37 cellular contexts compared by ENCODE assay signal in the genomic region with DNA sequence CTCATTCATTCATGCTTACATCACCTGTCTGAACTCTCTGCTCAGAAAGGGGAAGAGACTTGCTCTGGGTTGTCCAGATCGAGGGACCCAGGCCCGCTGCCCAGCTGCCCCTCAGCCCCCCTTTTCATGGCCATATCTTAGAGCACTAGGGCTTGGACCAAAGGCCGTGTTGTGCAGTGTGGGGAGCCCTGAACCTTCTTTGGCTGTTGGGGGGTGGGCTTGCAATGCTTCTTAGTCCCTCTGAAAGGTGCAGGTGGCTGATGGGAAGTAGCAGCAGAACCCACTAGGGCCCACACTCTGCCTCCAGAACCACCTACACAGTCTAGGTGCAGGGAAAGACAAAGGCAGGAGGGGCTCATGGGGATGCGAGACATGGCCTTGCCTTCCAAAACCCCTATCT. TPM values are rescaled to one million over a fixed set of nuclear protein-coding genes. Genes with fewer than 3 reads are reported as not detected.
"Had no signal": no experiment of that assay in that cellular context is flagged by ENCODE, and none has a peak within 500 bp of the region (broad histone marks: within the 10 kb centered on the region; RNA-seq: fewer than 3 reads in every experiment).

No MANE protein-coding gene starts in this region.

- H3K4me3 ChIP-seq: adrenal gland, body of pancreas, breast epithelium had no signal

- H3K36me3 ChIP-seq: adrenal gland, brain microvascular endothelial cell, breast epithelium had no signal

- DNase-seq: activated CD4-positive, alpha-beta memory T cell treated with anti-CD3 and anti-CD28 coated beads, Interleukin-2, amount 10 ng/mL, durations not matched to agents 7 days and 5 days; activated CD4-positive, alpha-beta T cell treated with anti-CD3 and anti-CD28 coated beads for 1 hour; activated CD4-positive, alpha-beta T cell treated with anti-CD3 and anti-CD28 coated beads for 36 hours; activated CD4-positive, alpha-beta T cell treated with anti-CD3 and anti-CD28 coated beads for 48 hours; activated CD4-positive, alpha-beta T cell treated with anti-CD3 and anti-CD28 coated beads, Interleukin-2, amount 10 ng/mL, durations not matched to agents 7 days and 5 days; activated CD4-positive, alpha-beta T cell treated with anti-CD3 and anti-CD28 coated beads, Interleukin-2, amount 50 U/mL, for 48 hours; activated CD4-positive, CD25-positive, alpha-beta regulatory T cell; activated CD8-positive, alpha-beta memory T cell treated with anti-CD3 and anti-CD28 coated beads, Interleukin-2, amount 50 U/mL, for 4 hours; activated effector memory CD4-positive, alpha-beta T cell treated with anti-CD3 and anti-CD28 coated beads, Interleukin-2, amount 50 U/mL, for 16 hours; activated gamma-delta T cell treated with Interleukin-2 at 50 U/mL for 16 hours; activated naive CD4-positive, alpha-beta T cell; activated naive CD4-positive, alpha-beta T cell treated with anti-CD3 and anti-CD28 coated beads for 36 hours; activated naive CD4-positive, alpha-beta T cell treated with anti-CD3 and anti-CD28 coated beads, Interleukin-2, amount 50 U/mL, for 16 hours; activated naive CD8-positive, alpha-beta T cell treated with anti-CD3 and anti-CD28 coated beads for 36 hours; activated T-cell treated with anti-CD3 and anti-CD28 coated beads for 4 hours; activated T-cell treated with anti-CD3 and anti-CD28 coated beads, Interleukin-2, amount 50 U/mL, for 1 hour; activated T-cell treated with anti-CD3 and anti-CD28 coated beads, Interleukin-2, amount 50 U/mL, for 4 hours; activated T-cell treated with anti-CD3 and anti-CD28 coated beads, Interleukin-2, amount 50 U/mL, for 72 hours; adrenal gland; amniotic stem cell; aorta; body of pancreas; brain microvascular endothelial cell; central memory CD4-positive, alpha-beta T cell; T-helper 1 cell; T-helper 2 cell; T-helper 9 cell had no signal

- H3K9me3 ChIP-seq: adrenal gland, body of pancreas, breast epithelium had no signal

- H3K27ac ChIP-seq: adrenal gland, body of pancreas, brain microvascular endothelial cell, breast epithelium, VCaP had no signal

- FAIRE-seq: astrocyte, TTC549 had no signal

RNA-seq across cellular contexts. Expression of gene HPCA, which starts 2.3 kb away (rescaled TPM):
- total RNA-seq: activated CD4-positive, alpha-beta T cell treated with anti-CD3 and anti-CD28 coated beads, Interleukin-2, amount 10 ng/mL, durations not matched to agents 7 days and 5 days; activated CD8-positive, alpha-beta memory T cell treated with anti-CD3 and anti-CD28 coated beads for 36 hours; activated naive CD4-positive, alpha-beta T cell treated with anti-CD3 and anti-CD28 coated beads for 36 hours; activated T-cell treated with anti-CD3 and anti-CD28 coated beads, Interleukin-2, amount 50 U/mL, for 4 hours; activated T-helper 1 cell treated with anti-CD3 and anti-CD28 coated beads, Interleukin-12 subunit alpha, Interleukin-12 subunit beta, Interleukin-2, Interleukin-4 antibody, amounts not matched to agents 30 ng/mL and 10 ng/mL and 1 ng/mL, durations not matched to agents 14 hours and 24 hours and 36 hours; astrocyte; body of pancreas; cardiac septum; chondrocyte had no signal

RNA-seq across cellular contexts. Expression of gene FNDC5, which starts 13.3 kb away (rescaled TPM):
- total RNA-seq: activated CD4-positive, alpha-beta memory T cell treated with anti-CD3 and anti-CD28 coated beads, Interleukin-2, amount 10 ng/mL, durations not matched to agents 7 days and 5 days; activated CD4-positive, alpha-beta T cell treated with anti-CD3 and anti-CD28 coated beads for 36 hours; activated CD4-positive, alpha-beta T cell treated with anti-CD3 and anti-CD28 coated beads, Interleukin-2, amount 10 ng/mL, durations not matched to agents 7 days and 5 days; activated CD8-positive, alpha-beta memory T cell treated with anti-CD3 and anti-CD28 coated beads for 36 hours; activated naive CD4-positive, alpha-beta T cell treated with anti-CD3 and anti-CD28 coated beads for 36 hours; activated naive CD4-positive, alpha-beta T cell treated with anti-CD3 and anti-CD28 coated beads, Interleukin-2, amount 50 U/mL, for 72 hours; activated naive CD8-positive, alpha-beta T cell treated with anti-CD3 and anti-CD28 coated beads for 36 hours; activated T-cell treated with anti-CD3 and anti-CD28 coated beads, Interleukin-2, amount 50 U/mL, for 4 hours; activated T-cell treated with anti-CD3 and anti-CD28 coated beads, Interleukin-2, amount 50 U/mL, for 72 hours; activated T-helper 1 cell treated with anti-CD3 and anti-CD28 coated beads, Interleukin-12 subunit alpha, Interleukin-12 subunit beta, Interleukin-2, Interleukin-4 antibody, amounts not matched to agents 30 ng/mL and 10 ng/mL and 1 ng/mL, durations not matched to agents 14 hours and 24 hours and 36 hours; activated T-helper 17 cell treated with anti-CD3 and anti-CD28 coated beads, Interleukin-2, amount 50 U/mL, for 72 hours; body of pancreas had no signal

RNA-seq across cellular contexts. Expression of gene TMEM54, which starts 17.2 kb away (rescaled TPM):
- total RNA-seq: activated CD4-positive, alpha-beta memory T cell treated with anti-CD3 and anti-CD28 coated beads, Interleukin-2, amount 10 ng/mL, durations not matched to agents 7 days and 5 days; activated CD4-positive, alpha-beta T cell treated with anti-CD3 and anti-CD28 coated beads, Interleukin-2, amount 10 ng/mL, durations not matched to agents 7 days and 5 days had no signal
